8 cellular contexts compared by ENCODE assay signal in genomic region chr17:78974635-78975591, GRCh38. TPM values are rescaled to one million over a fixed set of nuclear protein-coding genes. Genes with fewer than 3 reads are reported as not detected.
A peak's percentile ranks its signal among the peaks of the same experiment; 100 is the strongest.
DNase-seq lines count a peak whose midpoint lies in the region; ATAC-seq, FAIRE-seq and TF ChIP-seq lines count a peak whose summit lies in the region.

No MANE protein-coding gene starts in this region.

- no peak for TF ChIP-seq CTCF in C4-2B (conservative IDR thresholded peaks at IDR 0.05)
- TF ChIP-seq CTCF in bronchial epithelial cell (IDR thresholded peaks at IDR 0.05; ENCODE audit: insufficient read depth, low read length, severe bottlenecking), result no peak
- no peak for TF ChIP-seq CTCF in liver (IDR thresholded peaks at IDR 0.05; ENCODE audit: low read depth, low read length, missing input control)
- no peak for TF ChIP-seq CTCF in upper lobe of right lung (IDR thresholded peaks at IDR 0.05)

- H3K27ac ChIP-seq in C4-2B (peak overlapping the region; percentile 76), liver (ENCODE audit: low read depth in 1 of 2, low read length in 2 of 2) (peak overlapping the region; percentile 17 to 38), upper lobe of right lung (peak overlapping the region; percentile 68)

- H3K9ac ChIP-seq in liver (ENCODE audit: low read depth in 1 of 2, low read length in 2 of 2), result no peak overlapping the region

- H3K9me3 ChIP-seq in liver (ENCODE audit: control insufficient read depth in 4 of 4, low read length in 3 of 4) (no peaks in the 10 kb centered on the region), upper lobe of right lung (no peaks in the 10 kb centered on the region)

- intact Hi-C loops in upper lobe of right lung (cut with DNase I), result loop anchor here (5.0 kb wide), 1 partner anchor 113 kb away; no protein-coding TSS in a partner anchor

- H3K4me1 ChIP-seq in liver (ENCODE audit: control insufficient read depth in 4 of 4, insufficient read depth in 4 of 4, low read length in 3 of 4), result peaks cover 4 to 29% (median 10%) of the 10 kb centered on the region in 4 donors
- H3K4me1 ChIP-seq in upper lobe of right lung, result peaks cover 40% of the 10 kb centered on the region

- DNase-seq in NAMALWA (ENCODE audit: low spot score) (peak; percentile 66), bronchial epithelial cell (ENCODE audit: low read depth) (peak; percentile 77), upper lobe of right lung (peak; percentile 87), NCI-H1930 (lab: John Stamatoyannopoulos, UW) (no peak)

- peaks cover 3% of the 10 kb centered on the region for H3K36me3 ChIP-seq in bronchial epithelial cell (ENCODE audit: control insufficient read depth, insufficient read depth, low read length)
- H3K36me3 ChIP-seq in liver (ENCODE audit: control insufficient read depth in 4 of 4, insufficient read depth in 3 of 4, low read depth in 1 of 4, low read length in 3 of 4), result no peaks in the 10 kb centered on the region
- no peaks in the 10 kb centered on the region for H3K36me3 ChIP-seq in upper lobe of right lung

- no peaks in the 10 kb centered on the region for H3K27me3 ChIP-seq in bronchial epithelial cell (ENCODE audit: control insufficient read depth, insufficient read depth, low read length)
- H3K27me3 ChIP-seq in liver (ENCODE audit: control insufficient read depth in 4 of 4, insufficient read depth in 4 of 4, low read length in 3 of 4), result no peaks in the 10 kb centered on the region
- H3K27me3 ChIP-seq in upper lobe of right lung, result no peaks in the 10 kb centered on the region

- 61% methylated on average over 30 of the region's 30 CpGs for WGBS in liver

- peak in 1 of 2 donors; percentile 14 for TF ChIP-seq RAD21 in liver (IDR thresholded peaks at IDR 0.05)

- H3K4me3 ChIP-seq in bronchial epithelial cell (ENCODE audit: low read depth, low read length), result no peak overlapping the region
- H3K4me3 ChIP-seq in liver (ENCODE audit: low read depth in 1 of 3, low read length in 3 of 3), result no peak overlapping the region
- no peak overlapping the region for H3K4me3 ChIP-seq in upper lobe of right lung

- FAIRE-seq in bronchial epithelial cell (lab: Jason Lieb, UNC), result peak; percentile 86

- peak; percentile 63 for ATAC-seq in upper lobe of right lung
- no peak for ATAC-seq in GM21390 (IDR thresholded peaks at IDR 0.05; ENCODE audit: unreplicated experiment)
- no peak for ATAC-seq in HG02938 (IDR thresholded peaks at IDR 0.05; ENCODE audit: unreplicated experiment)

TF ChIP-seq in liver, 16 proteins besides CTCF, POLR2A, EP300 and RAD21:
- no peak for TF ChIP-seq ATF3 (IDR thresholded peaks at IDR 0.05)
- no peak for TF ChIP-seq FOXA2 (IDR thresholded peaks at IDR 0.05)
- TF ChIP-seq RXRA (IDR thresholded peaks at IDR 0.05), result peak in 1 of 2 donors; percentile 5
- TF ChIP-seq JUND (IDR thresholded peaks at IDR 0.05), result no peak
- TF ChIP-seq NR2F2 (IDR thresholded peaks at IDR 0.05), result no peak
- no peak for TF ChIP-seq FOXA1 (IDR thresholded peaks at IDR 0.05)
- TF ChIP-seq HNF4A (conservative IDR thresholded peaks at IDR 0.05), result peak in 1 of 2 donors; percentile 24
- TF ChIP-seq TAF1 (conservative IDR thresholded peaks at IDR 0.05), result no peak
- peak; percentile 55 for TF ChIP-seq REST (IDR thresholded peaks at IDR 0.05)
- TF ChIP-seq SP1 (IDR thresholded peaks at IDR 0.05), result peak; percentile 36
- no peak for TF ChIP-seq GABPA (IDR thresholded peaks at IDR 0.05 in 1 of 2, conservative IDR thresholded peaks at IDR 0.05 in 1 of 2)
- TF ChIP-seq ZBTB33 (IDR thresholded peaks at IDR 0.05), result no peak
- no peak for TF ChIP-seq HNF4G (IDR thresholded peaks at IDR 0.05)
- peak; percentile 90 for TF ChIP-seq YY1 (IDR thresholded peaks at IDR 0.05)
- no peak for TF ChIP-seq EGR1 (IDR thresholded peaks at IDR 0.05; ENCODE audit: low read depth in 2 of 2)
- TF ChIP-seq MAX (IDR thresholded peaks at IDR 0.05), result no peak

RNA-seq across cellular contexts. Expression of gene LGALS3BP, which starts 4.8 kb away (rescaled TPM):
- total RNA-seq in bronchial epithelial cell, result 116 and 118 TPM in 2 replicates
- total RNA-seq in liver, result 10 to 100 TPM; 66.0 to 69.3 TPM
- polyA plus RNA-seq in liver, result 100 to 1,000 TPM in 1 of 2 donors, 10 to 100 TPM in 1; 89.1 to 224 TPM
- 405 TPM for total RNA-seq in upper lobe of right lung

RNA-seq across cellular contexts. Expression of gene CANT1, which starts 34.7 kb away (rescaled TPM):
- total RNA-seq in bronchial epithelial cell (60.0 and 114 TPM in 2 replicates), liver (10 to 100 TPM; 14.0 to 18.9 TPM), upper lobe of right lung (59.6 TPM)
- 10 to 100 TPM in 1 of 2 donors, 1 to 10 TPM in 1; 6.2 to 20.0 TPM for polyA plus RNA-seq in liver

RNA-seq across cellular contexts. Expression of gene C1QTNF1, which starts 49.1 kb away (rescaled TPM):
- 0.13 and 0.79 TPM in 2 replicates for total RNA-seq in bronchial epithelial cell
- 10 to 100 TPM in 1 of 2 donors, under 1 TPM in 1; 0.56 to 54.6 TPM for total RNA-seq in liver
- polyA plus RNA-seq in liver, result 10 to 100 TPM in 1 of 2 donors, 1 to 10 TPM in 1; 8.3 to 23.9 TPM
- 28.3 TPM for total RNA-seq in upper lobe of right lung

RNA-seq across cellular contexts. Expression of gene TIMP2, which starts 49.7 kb away (rescaled TPM):
- total RNA-seq in bronchial epithelial cell (2.1 and 2.2 TPM in 2 replicates), liver (10 to 100 TPM in 1 of 2 donors, 1 to 10 TPM in 1; 9.5 to 10.6 TPM), upper lobe of right lung (318 TPM)
- polyA plus RNA-seq in liver, result 10 to 100 TPM in 1 of 2 donors, 1 to 10 TPM in 1; 8.9 to 37.6 TPM

Comparison
In these comparisons a context has a peak if more than half of its experiments do, and no peak if none do; other contexts are left out.
1. DNase-seq: peak in NAMALWA (single experiment), bronchial epithelial cell (single experiment) and upper lobe of right lung (single experiment); none in NCI-H1930 (0 of 2).
2. Peak in every context shown above with its lines, with median percentiles within 50 percentile points of each other: H3K27ac ChIP-seq.